29 cellular contexts compared by ENCODE assay signal in the genomic region with DNA sequence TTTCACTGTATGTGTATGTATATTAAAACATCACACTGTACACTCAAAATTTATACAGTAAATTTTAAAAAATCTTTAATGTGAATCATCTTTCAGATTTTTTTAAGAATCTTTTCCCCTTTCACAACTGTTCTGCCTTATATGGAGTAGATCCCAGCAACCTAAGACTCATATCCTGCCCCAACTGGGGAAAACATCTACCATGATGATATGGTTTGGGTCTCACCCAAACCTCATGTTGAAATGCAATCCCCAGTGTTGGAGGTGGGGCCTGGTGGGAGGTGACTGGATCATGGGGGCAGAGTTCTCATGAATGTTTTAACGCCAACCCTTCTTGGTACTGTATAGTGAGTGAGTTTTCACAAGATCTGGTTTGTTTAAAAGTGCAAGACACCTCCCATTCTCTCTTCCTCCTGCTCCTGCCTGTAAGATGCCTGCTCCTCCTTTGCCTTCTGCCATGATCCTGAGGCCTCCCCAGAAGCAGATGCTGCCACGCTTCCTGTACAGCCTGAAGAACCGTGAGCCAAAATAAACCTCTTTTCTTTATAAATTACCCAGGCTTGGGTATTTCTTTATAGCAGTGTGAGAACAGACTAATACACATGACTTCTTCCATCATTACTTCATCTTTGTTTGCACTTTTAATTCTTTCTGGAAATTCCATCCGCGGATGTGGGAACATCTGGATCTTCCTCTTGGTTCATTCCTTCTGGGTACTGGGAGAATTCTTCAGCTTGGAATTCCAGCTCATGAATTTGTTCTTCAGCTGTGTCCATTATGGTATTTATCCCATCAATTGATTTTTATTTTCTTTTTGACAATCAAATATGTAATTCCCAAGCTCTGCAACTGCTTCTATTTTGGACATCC. TPM values are rescaled to one million over a fixed set of nuclear protein-coding genes. Genes with fewer than 3 reads are reported as not detected.
A peak's percentile ranks its signal among the peaks of the same experiment; 100 is the strongest.
DNase-seq lines count a peak whose midpoint lies in the region; ATAC-seq, FAIRE-seq and TF ChIP-seq lines count a peak whose summit lies in the region.
"Had no signal": no experiment of that assay in that cellular context is flagged by ENCODE, and none has a peak within 500 bp of the region (broad histone marks: within the 10 kb centered on the region; RNA-seq: fewer than 3 reads in every experiment).

No MANE protein-coding gene starts in this region.

- H3K4me2 ChIP-seq in HCT116 (ENCODE audit: low read length) (no peak overlapping the region), K562 (ENCODE audit: insufficient read depth, low read length) (no peak overlapping the region)

- no peak for FAIRE-seq in K562 (lab: Jason Lieb, UNC)
- FAIRE-seq: G401.6, GM12892 had no signal

- intact Hi-C loops in HCT116 (cut with micrococcal nuclease) (no loop called here), K562 (cut with micrococcal nuclease) (no loop called here), body of pancreas (cut with DNase I) (no loop called here)

- WGBS in K562 (ENCODE audit: insufficient coverage, low coverage, missing lambda C conversion rate): 2% methylated on average over 5 of the region's 5 CpGs
- 75 to 96% methylated on average over 5 of the region's 5 CpGs for whole genome bisulfite sequencing in body of pancreas, 2 donors

- RAD21 ChIA-PET in HCT116 (lab: Charles Lee; ENCODE audit: low non-redundant PET in 1 of 2, low total read pairs in 2 of 2, uncharacterized antibody in 2 of 2, unreplicated experiment in 2 of 2): no interaction called here

- TF ChIP-seq POLR2A in HCT116 (IDR thresholded peaks at IDR 0.05; ENCODE audit: borderline replicate concordance, extremely low read depth, insufficient read depth, insufficient read length): no peak
- no peak for TF ChIP-seq POLR2A in K562 (conservative IDR thresholded peaks at IDR 0.05)
- TF ChIP-seq POLR2A in body of pancreas (IDR thresholded peaks at IDR 0.05): no peak

- H3K9ac ChIP-seq in HCT116 (ENCODE audit: low read length) (no peak overlapping the region), K562 (ENCODE audit: insufficient read depth in 1 of 2, low read depth in 2 of 2, low read length in 2 of 2) (no peak overlapping the region)

- H3K9me2 ChIP-seq in HCT116 (ENCODE audit: insufficient read depth): no peaks in the 10 kb centered on the region

- H3K36me3 ChIP-seq in HCT116 (ENCODE audit: control insufficient read depth in 1 of 2, insufficient read depth in 2 of 2, low read length in 2 of 2) (no peaks in the 10 kb centered on the region), K562 (ENCODE audit: control insufficient read depth, insufficient read depth, low read length) (no peaks in the 10 kb centered on the region), body of pancreas (replicated peaks in 1 of 2; ENCODE audit: insufficient read depth in 1 of 2, low read depth in 2 of 2) (no peaks in the 10 kb centered on the region)
- H3K36me3 ChIP-seq: esophagus muscularis mucosa, upper lobe of left lung had no signal

- no peaks in the 10 kb centered on the region for H3K27me3 ChIP-seq in AG04450 (ENCODE audit: control insufficient read depth, insufficient read depth, low read length)
- H3K27me3 ChIP-seq in HCT116 (ENCODE audit: insufficient read depth, low read length): no peaks in the 10 kb centered on the region
- H3K27me3 ChIP-seq in K562 (ENCODE audit: control insufficient read depth in 2 of 2, insufficient read depth in 2 of 2, low read length in 2 of 2): peaks cover 6 to 54% of the 10 kb centered on the region in 2 experiments; a peak in 4 of 5 replicates
- no peaks in the 10 kb centered on the region for H3K27me3 ChIP-seq in body of pancreas
- H3K27me3 ChIP-seq: esophagus muscularis mucosa, upper lobe of left lung had no signal

- TF ChIP-seq RAD21 in HCT116 (IDR thresholded peaks at IDR 0.05; ENCODE audit: low read depth) (no peak), K562 (CRISPR knock-in tag; conservative IDR thresholded peaks at IDR 0.05 in 1 of 2, IDR thresholded peaks at IDR 0.05 in 1 of 2) (no peak)

- H2AFZ ChIP-seq in HCT116 (ENCODE audit: low read depth, low read length, poor library complexity, severe bottlenecking) (no peak overlapping the region), K562 (ENCODE audit: low read depth, low read length) (no peak overlapping the region)

- H4K20me1 ChIP-seq in HCT116 (ENCODE audit: insufficient read depth): no peaks in the 10 kb centered on the region
- no peaks in the 10 kb centered on the region for H4K20me1 ChIP-seq in K562 (replicated peaks; ENCODE audit: control insufficient read depth, insufficient read depth, low read length)

- peaks cover 28% of the 10 kb centered on the region for H3K9me3 ChIP-seq in AG04450 (ENCODE audit: control insufficient read depth, insufficient read depth, low read length)
- H3K9me3 ChIP-seq in HCT116 (ENCODE audit: control insufficient read depth in 1 of 2, insufficient read depth in 1 of 2, low read depth in 1 of 2, low read length in 2 of 2): peaks cover 0 to 4% of the 10 kb centered on the region in 2 experiments; a peak in 2 of 4 replicates
- H3K9me3 ChIP-seq in K562 (replicated peaks; ENCODE audit: control insufficient read depth, insufficient read depth, low read depth, low read length): no peaks in the 10 kb centered on the region
- H3K9me3 ChIP-seq in body of pancreas: no peaks in the 10 kb centered on the region
- H3K9me3 ChIP-seq: upper lobe of left lung had no signal

- H3K4me3 ChIP-seq in AG04450 (ENCODE audit: low read depth, low read length) (no peak overlapping the region), HCT116 (replicated peaks in 1 of 2; ENCODE audit: low read depth in 1 of 2, low read length in 2 of 2) (no peak overlapping the region), K562 (no peak overlapping the region), body of pancreas (no peak overlapping the region)
- H3K4me3 ChIP-seq: esophagus muscularis mucosa, upper lobe of left lung had no signal

- no peak for ATAC-seq in HCT116
- ATAC-seq in K562: no peak
- ATAC-seq in body of pancreas: no peak
- no peak for ATAC-seq in HG02678 (IDR thresholded peaks at IDR 0.05; ENCODE audit: unreplicated experiment)
- ATAC-seq: right cardiac atrium; stimulated activated naive CD8-positive, alpha-beta T cell treated with anti-CD3 and anti-CD28 coated beads, Interleukin-15, amount 100 ng/mL, for 72 hours had no signal

- H3K79me2 ChIP-seq in HCT116 (ENCODE audit: insufficient read depth, low read length) (no peaks in the 10 kb centered on the region), K562 (ENCODE audit: control insufficient read depth, insufficient read depth, low read length) (no peaks in the 10 kb centered on the region)

- TF ChIP-seq CTCF in AG04450 (IDR thresholded peaks at IDR 0.05; ENCODE audit: low read depth, low read length): no peak
- no peak for TF ChIP-seq CTCF in HCT116 (IDR thresholded peaks at IDR 0.05 in 2 of 3, conservative IDR thresholded peaks at IDR 0.05 in 1 of 3; ENCODE audit: borderline replicate concordance in 1 of 3, insufficient read depth in 1 of 3, low read depth in 2 of 3, low read length in 2 of 3)
- no peak for TF ChIP-seq CTCF in K562 (IDR thresholded peaks at IDR 0.05 in 2 of 3, conservative IDR thresholded peaks at IDR 0.05 in 1 of 3; ENCODE audit: insufficient read depth in 2 of 3, low read depth in 1 of 3, low read length in 3 of 3)
- TF ChIP-seq CTCF in body of pancreas (IDR thresholded peaks at IDR 0.05): no peak

- no peaks in the 10 kb centered on the region for H3K9me1 ChIP-seq in K562 (ENCODE audit: control insufficient read depth, insufficient read depth, low read length)

- DNase-seq in AG04450 (ENCODE audit: low read depth, low spot score) (peak; percentile 46), HCT116 (ENCODE audit: low read depth, low spot score) (no peak), K562 (ENCODE audit: extremely low read depth in 1 of 4, low spot score in 3 of 4) (no peak), hepatic stellate cell (ENCODE audit: low spot score) (peak; percentile 82), body of pancreas (no peak), NCI-H510A (lab: John Stamatoyannopoulos, UW) (no peak), DMS114 treated with DMSO at 0.1 percent for 48 hours (lab: John Stamatoyannopoulos, UW; ENCODE audit: unreplicated experiment) (no peak)
- DNase-seq: ACHN; activated CD4-positive, alpha-beta memory T cell treated with anti-CD3 and anti-CD28 coated beads, Interleukin-2, amount 10 ng/mL, durations not matched to agents 7 days and 5 days; activated naive CD4-positive, alpha-beta T cell treated with anti-CD3 and anti-CD28 coated beads, Interleukin-2, amount 50 U/mL, for 16 hours; activated T-cell treated with anti-CD3 and anti-CD28 coated beads, Interleukin-2, amount 50 U/mL, for 24 hours; caudate nucleus; COR-L47; effector CD4-positive, alpha-beta T cell; GOT3; Karpas-422; NCI-H1417; NCI-H2171; NK-92 treated with Interleukin-12 subunit alpha and Interleukin-12 subunit beta, amount 100 ng/mL, for 24 hours; nucleus accumbens; RPMI8226; stimulated activated naive CD8-positive, alpha-beta T cell treated with anti-CD3 and anti-CD28 coated beads, Interleukin-15, amount 100 ng/mL, for 72 hours; upper lobe of left lung had no signal

- no peak for TF ChIP-seq EP300 in K562 (IDR thresholded peaks at IDR 0.05; ENCODE audit: low read length)

- CTCF ChIA-PET in AG04450 (lab: Charles Lee): interaction anchor here (0.6 kb wide), 1 partner anchor 49 kb away, joined by 3 read pairs; no protein-coding TSS in a partner anchor
- CTCF ChIA-PET in HCT116 (lab: Charles Lee): no interaction called here
- CTCF ChIA-PET in K562 (lab: Yijun Ruan, JAX; ENCODE audit: low intra/inter-chr PET ratio): no interaction called here

- no TSS peak for BruUV-seq in HCT116 (replicated peaks; lab: Mats Ljungman, UMichigan)
- BruUV-seq in K562 (replicated peaks; lab: Mats Ljungman, UMichigan): no TSS peak

- H3K4me1 ChIP-seq in HCT116 (ENCODE audit: control insufficient read depth in 1 of 2, insufficient read depth in 2 of 2, low read length in 2 of 2) (no peaks in the 10 kb centered on the region), K562 (replicated peaks in 1 of 2; ENCODE audit: control insufficient read depth in 2 of 2, insufficient read depth in 2 of 2, low read length in 2 of 2) (no peaks in the 10 kb centered on the region), body of pancreas (no peaks in the 10 kb centered on the region)
- H3K4me1 ChIP-seq: esophagus muscularis mucosa, upper lobe of left lung had no signal

- peak overlapping the region; percentile 70 for H3K27ac ChIP-seq in AG04450 (ENCODE audit: low read depth, low read length)
- H3K27ac ChIP-seq in HCT116 (ENCODE audit: low read depth, low read length): no peak overlapping the region
- H3K27ac ChIP-seq in K562 (ENCODE audit: extremely low read depth, low read depth, low read length): no peak overlapping the region
- H3K27ac ChIP-seq in body of pancreas: no peak overlapping the region
- H3K27ac ChIP-seq: esophagus muscularis mucosa, HL-60, upper lobe of left lung had no signal

- in situ Hi-C loops in K562 (cut with MboI): no loop called here

- POLR2A ChIA-PET in AG04450 (lab: Yijun Ruan, JAX) (no interaction called here), HCT116 (lab: Charles Lee) (no interaction called here), K562 (lab: Yijun Ruan, JAX) (no interaction called here)

RNA-seq across cellular contexts. Expression of a gene that starts 36.9 kb away (rescaled TPM):
- not detected in 2 replicates for polyA plus RNA-seq in AG04450 (2011; rRNA removed)
- not detected in 2 replicates for polyA minus RNA-seq in AG04450 (2011; rRNA and poly(A)+ RNA removed)
- not detected for total RNA-seq in HCT116 (2021; ENCODE audit: unreplicated experiment)
- not detected in 2 replicates for polyA plus RNA-seq in HCT116 (2012)
- total RNA-seq in K562 (2011; cell fraction: chromatin; rRNA removed; ENCODE audit: low replicate concordance): not detected in 2 replicates
- total RNA-seq in K562 (2011; cell fraction: nucleolus; rRNA removed): not detected in 2 replicates
- total RNA-seq in K562 (2011; cell fraction: nucleoplasm; rRNA removed): not detected in 2 replicates
- total RNA-seq in K562 (2014; rRNA removed): not detected in 2 replicates
- total RNA-seq in K562 (2014; rRNA removed; fragmentation: Illumina TruSeq; extraction: Trizol): not detected in 2 replicates
- total RNA-seq in K562 (2015; rRNA removed; fragmentation: Illumina TruSeq; extraction: Trizol): not detected in 2 replicates
- not detected in 2 replicates for total RNA-seq in K562 (2021)
- polyA plus RNA-seq in K562 (2011; rRNA removed): not detected in 2 replicates
- not detected in 2 replicates for polyA plus RNA-seq in K562 (2011; cell fraction: cytosol; rRNA removed)
- polyA plus RNA-seq in K562 (2011; cell fraction: nucleus; rRNA removed): not detected in 2 replicates
- polyA plus RNA-seq in K562 (2012): not detected in 2 replicates
- not detected in 2 replicates for polyA plus RNA-seq in K562 (2014; fragmentation: Illumina TruSeq; extraction: Trizol)
- not detected for polyA plus RNA-seq in K562 (2014; fragmentation: Nextera tagmentation; extraction: Ambion mirVana)
- not detected in 2 replicates for polyA plus RNA-seq in K562 (2014; rRNA removed)
- polyA minus RNA-seq in K562 (2011; rRNA and poly(A)+ RNA removed): not detected in 2 replicates
- not detected in 2 replicates for polyA minus RNA-seq in K562 (2011; cell fraction: cytosol; rRNA and poly(A)+ RNA removed)
- not detected in 2 replicates for polyA minus RNA-seq in K562 (2011; cell fraction: nucleus; rRNA and poly(A)+ RNA removed)
- not detected for total RNA-seq in body of pancreas
- total RNA-seq: activated CD4-positive, alpha-beta memory T cell treated with anti-CD3 and anti-CD28 coated beads, Interleukin-2, amount 10 ng/mL, durations not matched to agents 7 days and 5 days; esophagus muscularis mucosa; upper lobe of left lung had no signal

Comparison
In these comparisons a context has a peak if more than half of its experiments do, and no peak if none do; other contexts are left out.
1. DNase-seq: peak in AG04450 (single experiment) and hepatic stellate cell (single experiment); none in HCT116 (single experiment), K562 (0 of 4), body of pancreas (0 of 4), NCI-H510A (single experiment) and DMS114 treated with DMSO at 0.1 percent for 48 hours (single experiment).